ENCODE assay signal across 26 cellular contexts in genomic region chr2:121659933-121660332, GRCh38.
"Had no signal": no experiment of that assay in that cellular context is flagged by ENCODE, and none has a peak within 500 bp of the region (broad histone marks: within the 10 kb centered on the region; RNA-seq: fewer than 3 reads in every experiment).

No MANE protein-coding gene starts in this region.

- H3K4me3 ChIP-seq: colonic mucosa, esophagus squamous epithelium, gastrocnemius medialis, heart right ventricle, left lung, lower lobe of right lung, mucosa of descending colon had no signal

- FAIRE-seq: endometrium, islet of Langerhans, keratinocyte had no signal

- H3K4me1 ChIP-seq: colonic mucosa, left lung, lower lobe of right lung had no signal

- H3K9me3 ChIP-seq: colonic mucosa, esophagus squamous epithelium, gastrocnemius medialis, heart right ventricle, left lung, lower lobe of right lung, mucosa of descending colon had no signal

- H3K27ac ChIP-seq: colonic mucosa, epithelial cell of prostate, esophagus squamous epithelium, gastrocnemius medialis, heart right ventricle, left lung, lower lobe of right lung had no signal

- DNase-seq: colonic mucosa; cortex of kidney; effector CD8-positive, alpha-beta T cell; effector memory CD8-positive, alpha-beta T cell; endodermal cell; erythroblast; esophagus squamous epithelium; foreskin fibroblast; foreskin melanocyte; gastrocnemius medialis; glutamatergic neuron; head of caudate nucleus; heart right ventricle; hippocampal formation; left cardiac atrium; left lung; left ventricle myocardium superior; lower lobe of right lung; mesenchymal stem cell; mucosa of descending colon; naive B cell had no signal

- H3K36me3 ChIP-seq: colonic mucosa, gastrocnemius medialis, left lung, lower lobe of right lung had no signal

- H3K27me3 ChIP-seq: colonic mucosa, esophagus squamous epithelium, gastrocnemius medialis, heart right ventricle, left lung had no signal

- ATAC-seq: effector memory CD8-positive, alpha-beta T cell; esophagus mucosa; gastrocnemius medialis; heart right ventricle; left cardiac atrium; left lung; left ventricle myocardium superior; lower lobe of right lung; mucosa of descending colon had no signal
